Comparison of ENCODE assay signal across 1 cellular context in the genomic region with DNA sequence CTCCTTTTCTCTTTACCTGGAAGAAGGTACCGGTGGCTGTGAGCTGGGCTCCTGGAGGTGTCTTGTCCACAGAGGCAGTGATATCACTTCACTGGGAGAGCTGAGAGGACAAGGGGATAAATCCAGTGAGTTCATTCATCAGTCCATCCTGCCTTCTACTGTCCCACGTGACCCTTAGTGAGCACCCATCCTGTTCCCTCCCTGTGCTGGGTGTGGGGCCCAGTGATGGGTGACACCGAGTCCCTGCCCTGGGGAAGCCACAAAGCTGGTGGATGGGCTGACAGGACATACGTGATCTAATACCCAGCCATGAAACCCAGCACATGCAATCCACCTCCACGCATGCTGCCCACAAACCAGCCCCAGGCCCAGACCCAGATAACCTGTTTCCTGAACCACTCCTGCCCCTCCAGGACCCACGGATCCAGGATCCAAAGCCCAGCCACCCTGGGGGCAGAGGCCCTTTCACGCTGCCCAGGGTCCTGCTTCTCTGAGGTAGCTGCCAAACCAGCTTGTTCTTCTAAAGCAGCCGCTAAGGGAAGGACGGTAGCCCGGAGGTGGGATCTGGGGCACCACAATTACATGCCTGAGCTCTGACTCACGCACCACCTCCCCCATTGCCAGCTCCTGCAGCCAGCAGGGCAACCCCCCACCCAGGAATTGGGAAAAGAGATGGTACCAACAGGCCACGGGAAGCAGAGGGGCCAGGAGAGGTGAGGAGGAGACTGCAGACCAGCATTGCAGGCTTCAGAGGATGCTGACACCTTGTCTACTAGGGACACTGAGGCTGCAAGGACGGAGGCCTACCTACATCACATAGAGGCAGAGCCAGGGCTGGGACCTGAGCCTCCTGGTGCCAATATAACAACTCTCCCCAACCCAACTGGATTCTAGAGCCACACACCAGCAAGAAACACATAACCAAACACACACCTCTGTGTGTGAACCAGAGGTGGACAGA.
A peak's percentile ranks its signal among the peaks of the same experiment; 100 is the strongest.
TF ChIP-seq lines count a peak whose summit lies in the region.

No MANE protein-coding gene starts in this region.

TF ChIP-seq in HCT116, 20 proteins besides CTCF, POLR2A, EP300 and RAD21 (continued from another document):
- TF ChIP-seq, protein P1, sequence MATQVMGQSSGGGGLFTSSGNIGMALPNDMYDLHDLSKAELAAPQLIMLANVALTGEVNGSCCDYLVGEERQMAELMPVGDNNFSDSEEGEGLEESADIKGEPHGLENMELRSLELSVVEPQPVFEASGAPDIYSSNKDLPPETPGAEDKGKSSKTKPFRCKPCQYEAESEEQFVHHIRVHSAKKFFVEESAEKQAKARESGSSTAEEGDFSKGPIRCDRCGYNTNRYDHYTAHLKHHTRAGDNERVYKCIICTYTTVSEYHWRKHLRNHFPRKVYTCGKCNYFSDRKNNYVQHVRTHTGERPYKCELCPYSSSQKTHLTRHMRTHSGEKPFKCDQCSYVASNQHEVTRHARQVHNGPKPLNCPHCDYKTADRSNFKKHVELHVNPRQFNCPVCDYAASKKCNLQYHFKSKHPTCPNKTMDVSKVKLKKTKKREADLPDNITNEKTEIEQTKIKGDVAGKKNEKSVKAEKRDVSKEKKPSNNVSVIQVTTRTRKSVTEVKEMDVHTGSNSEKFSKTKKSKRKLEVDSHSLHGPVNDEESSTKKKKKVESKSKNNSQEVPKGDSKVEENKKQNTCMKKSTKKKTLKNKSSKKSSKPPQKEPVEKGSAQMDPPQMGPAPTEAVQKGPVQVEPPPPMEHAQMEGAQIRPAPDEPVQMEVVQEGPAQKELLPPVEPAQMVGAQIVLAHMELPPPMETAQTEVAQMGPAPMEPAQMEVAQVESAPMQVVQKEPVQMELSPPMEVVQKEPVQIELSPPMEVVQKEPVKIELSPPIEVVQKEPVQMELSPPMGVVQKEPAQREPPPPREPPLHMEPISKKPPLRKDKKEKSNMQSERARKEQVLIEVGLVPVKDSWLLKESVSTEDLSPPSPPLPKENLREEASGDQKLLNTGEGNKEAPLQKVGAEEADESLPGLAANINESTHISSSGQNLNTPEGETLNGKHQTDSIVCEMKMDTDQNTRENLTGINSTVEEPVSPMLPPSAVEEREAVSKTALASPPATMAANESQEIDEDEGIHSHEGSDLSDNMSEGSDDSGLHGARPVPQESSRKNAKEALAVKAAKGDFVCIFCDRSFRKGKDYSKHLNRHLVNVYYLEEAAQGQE (IDR thresholded peaks at IDR 0.05; ENCODE audit: low read depth) = no peak
- no peak; the same call in 1 of the 2 replicates for TF ChIP-seq ZFX (IDR thresholded peaks at IDR 0.05)
- TF ChIP-seq SRF (IDR thresholded peaks at IDR 0.05; ENCODE audit: low read depth) = no peak
- peak; percentile 76 for TF ChIP-seq FOSL1 (IDR thresholded peaks at IDR 0.05; ENCODE audit: low read depth)
- no peak for TF ChIP-seq EZH2phosphoT487 (IDR thresholded peaks at IDR 0.05; ENCODE audit: borderline replicate concordance)
- no peak for TF ChIP-seq EGR1 (IDR thresholded peaks at IDR 0.05; ENCODE audit: low read depth)
